29 cellular contexts compared by ENCODE assay signal in the genomic region with DNA sequence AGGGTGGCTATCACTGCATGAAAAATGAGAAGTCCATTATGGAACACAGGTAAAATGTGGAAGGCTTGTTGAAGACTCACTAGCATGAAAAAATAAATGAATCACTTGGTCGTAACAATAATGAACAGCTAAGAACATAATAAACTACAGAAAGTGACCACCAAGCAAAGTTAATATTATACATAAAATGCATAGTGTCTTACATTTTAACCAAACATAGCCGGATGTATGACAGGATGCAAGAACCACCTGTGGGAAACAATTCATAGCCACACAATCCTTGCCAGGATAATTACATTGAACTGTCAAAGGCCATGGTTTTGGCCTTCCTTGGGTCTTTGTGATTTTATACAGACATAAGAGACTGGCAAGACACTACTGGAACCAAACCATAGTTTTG.
DNase-seq lines count a peak whose midpoint lies in the region; ATAC-seq, FAIRE-seq and TF ChIP-seq lines count a peak whose summit lies in the region.
"Had no signal": no experiment of that assay in that cellular context is flagged by ENCODE, and none has a peak within 500 bp of the region (broad histone marks: within the 10 kb centered on the region; RNA-seq: fewer than 3 reads in every experiment).

No MANE protein-coding gene starts in this region.

- peak; percentile 72 for ATAC-seq in GM19438 (IDR thresholded peaks at IDR 0.05; ENCODE audit: low read depth, unreplicated experiment)
- ATAC-seq in IMR-90 (ENCODE audit: low read depth) = no peak
- no peak for ATAC-seq in naive thymus-derived CD8-positive, alpha-beta T cell
- ATAC-seq in lower lobe of right lung = no peak
- ATAC-seq: GM12878, Right ventricle myocardium inferior, SK-N-SH treated with all-trans-retinoic acid at 6 μM for 48 hours, T-helper 17 cell had no signal

- no peak overlapping the region for H3K4me2 ChIP-seq in IMR-90 (ENCODE audit: low read depth, low read length)

- intact Hi-C loops in IMR-90 (cut with micrococcal nuclease) = no loop called here
- intact Hi-C loops in lower lobe of right lung (cut with DNase I) = no loop called here

- dilution Hi-C loops in IMR-90 (cut with HindIII; ENCODE audit: low sequenced_read_pairs, unreplicated experiment) = no loop called here

- no peaks in the 10 kb centered on the region for H3K9me3 ChIP-seq in IMR-90 (ENCODE audit: control insufficient read depth, insufficient read depth, low read length)
- no peaks in the 10 kb centered on the region for H3K9me3 ChIP-seq in lower lobe of right lung
- H3K9me3 ChIP-seq in right atrium auricular region = no peaks in the 10 kb centered on the region

- H3K9ac ChIP-seq in IMR-90 (ENCODE audit: low read depth, low read length) = no peak overlapping the region

- H4K8ac ChIP-seq in IMR-90 (ENCODE audit: low read depth in 2 of 2, low read length in 2 of 2) = peak overlapping the region in 1 of 2 experiments; percentile 49; a peak in 1 of 4 replicates

- peak overlapping the region; percentile 6; the same call in 1 of the 2 replicates for H4K91ac ChIP-seq in IMR-90 (ENCODE audit: insufficient read depth, low read depth, low read length)

- H2BK20ac ChIP-seq in IMR-90 (ENCODE audit: low read depth, low read length) = peak overlapping the region; percentile 58

- no peaks in the 10 kb centered on the region for H4K20me1 ChIP-seq in IMR-90 (ENCODE audit: insufficient read depth, low read length)

- 0 out of 2 replicates have a peak overlapping the region, but pooled peaks have one; percentile 3 for H3K4ac ChIP-seq in IMR-90 (ENCODE audit: low read depth, low read length)

- no peak overlapping the region for H3K27ac Mint-ChIP-seq in naive thymus-derived CD8-positive, alpha-beta T cell
- H3K27ac Mint-ChIP-seq: CD4-positive, alpha-beta memory T cell; T-helper 17 cell had no signal

- no peak overlapping the region for H3K4me3 Mint-ChIP-seq in naive thymus-derived CD8-positive, alpha-beta T cell
- H3K4me3 Mint-ChIP-seq: CD4-positive, alpha-beta memory T cell; T-helper 17 cell had no signal

- no peak overlapping the region for H3K27ac ChIP-seq in IMR-90 (ENCODE audit: insufficient read depth, low read length)
- H3K27ac ChIP-seq in lower lobe of right lung = no peak overlapping the region
- H3K27ac ChIP-seq in right atrium auricular region = no peak overlapping the region
- H3K27ac ChIP-seq: HL-60, SJCRH30 had no signal

- H3K4me1 ChIP-seq in IMR-90 (ENCODE audit: control insufficient read depth, insufficient read depth, low read length) (peaks cover 2% of the 10 kb centered on the region; the same call in 1 of the 2 replicates), lower lobe of right lung (peaks cover 7% of the 10 kb centered on the region), right atrium auricular region (no peaks in the 10 kb centered on the region)

- H3K9me3 Mint-ChIP-seq in naive thymus-derived CD8-positive, alpha-beta T cell = peaks cover 0 to 28% (median 6%) of the 10 kb centered on the region in 9 donors

- no peak overlapping the region for H3K18ac ChIP-seq in IMR-90 (ENCODE audit: low read depth, low read length)

- DNase-seq in GM18507 (ENCODE audit: extremely low spot score, insufficient read length, low read depth) = no peak
- DNase-seq in IMR-90 = no peak
- peak; percentile 63 for DNase-seq in kidney tubule cell (ENCODE audit: low spot score)
- no peak for DNase-seq in naive thymus-derived CD8-positive, alpha-beta T cell
- no peak for DNase-seq in HPDE6-E6E7 (ENCODE audit: extremely low spot score)
- DNase-seq in lower lobe of right lung = no peak
- DNase-seq in right atrium auricular region (ENCODE audit: low spot score) = no peak
- DNase-seq: C1 segment of cervical spinal cord; CD4-positive, alpha-beta memory T cell; COR-L47; EL; GDM1; Karpas-422; NCI-H1092 treated with DMSO at 0.1 percent for 48 hours; NCI-H1436 treated with DMSO at 0.1 percent for 48 hours; NCI-H187 treated with DMSO at 0.1 percent for 48 hours; NCI-H2171 treated with DMSO at 0.1 percent for 48 hours; NCI-H345; NCI-H524; NCI-H774; SJCRH30; T-helper 17 cell had no signal

- H3K9me1 ChIP-seq in IMR-90 (ENCODE audit: insufficient read depth, low read length) = no peaks in the 10 kb centered on the region

- H2BK15ac ChIP-seq in IMR-90 (ENCODE audit: low read depth, low read length) = peak overlapping the region; percentile 44; the same call in 2 of the 3 replicates

- CTCF ChIA-PET in IMR-90 (lab: Yijun Ruan, JAX) = interaction anchor here (0.7 kb wide), 1 partner anchor 14 kb away, joined by 4 read pairs; no protein-coding TSS in a partner anchor

- no peaks in the 10 kb centered on the region for H3K79me1 ChIP-seq in IMR-90 (ENCODE audit: low read depth in 1 of 2, low read length in 2 of 2)

- no peak overlapping the region for H3K14ac ChIP-seq in IMR-90 (replicated peaks; ENCODE audit: low read depth, low read length)

- no peak overlapping the region for H4K5ac ChIP-seq in IMR-90 (ENCODE audit: low read depth, low read length)

- H3K36me3 ChIP-seq in IMR-90 (ENCODE audit: control insufficient read depth, insufficient read depth, low read length) = no peaks in the 10 kb centered on the region
- H3K36me3 ChIP-seq in lower lobe of right lung = no peaks in the 10 kb centered on the region
- H3K36me3 ChIP-seq in right atrium auricular region = no peaks in the 10 kb centered on the region
- H3K36me3 ChIP-seq: SJCRH30 had no signal

- peak overlapping the region; percentile 10; the same call in 1 of the 2 replicates for H2BK120ac ChIP-seq in IMR-90 (ENCODE audit: low read depth, low read length)

- no peak overlapping the region for H2AK9ac ChIP-seq in IMR-90 (replicated peaks; ENCODE audit: low read depth, low read length, poor library complexity)

- H2AK5ac ChIP-seq in IMR-90 (ENCODE audit: low read depth, low read length) = peak overlapping the region; percentile 23; the same call in 1 of the 2 replicates

- H3K27me3 ChIP-seq in IMR-90 (ENCODE audit: control insufficient read depth, insufficient read depth, low read length) (no peaks in the 10 kb centered on the region; the same call in 1 of the 2 replicates), lower lobe of right lung (ENCODE audit: low read depth) (no peaks in the 10 kb centered on the region), right atrium auricular region (no peaks in the 10 kb centered on the region)
- H3K27me3 ChIP-seq: SJCRH30 had no signal

- in situ Hi-C loops in IMR-90 (cut with MboI; ENCODE audit: low sequenced_read_pairs) = no loop called here

- H3K56ac ChIP-seq in IMR-90 (ENCODE audit: extremely low read depth, insufficient read depth, low read length) = no peak overlapping the region

- no TSS peak for BruUV-seq in IMR-90 (replicated peaks; lab: Mats Ljungman, UMichigan)

- H3K4me3 ChIP-seq in IMR-90 (ENCODE audit: insufficient read depth, low read depth, low read length) (no peak overlapping the region), lower lobe of right lung (no peak overlapping the region), right atrium auricular region (no peak overlapping the region)
- H3K4me3 ChIP-seq: GM12878, SJCRH30 had no signal

- no peak for TF ChIP-seq CTCF in IMR-90 (conservative IDR thresholded peaks at IDR 0.05; ENCODE audit: low read depth, low read length)
- no peak for TF ChIP-seq CTCF in lower lobe of right lung (IDR thresholded peaks at IDR 0.05)
- TF ChIP-seq CTCF in right atrium auricular region (IDR thresholded peaks at IDR 0.05) = no peak

- no peaks in the 10 kb centered on the region for H3K4me1 Mint-ChIP-seq in naive thymus-derived CD8-positive, alpha-beta T cell
- H3K4me1 Mint-ChIP-seq: CD4-positive, alpha-beta memory T cell; T-helper 17 cell had no signal

- TF ChIP-seq RAD21 in IMR-90 (IDR thresholded peaks at IDR 0.05; ENCODE audit: low read length) = no peak

- H2AFZ ChIP-seq in IMR-90 (replicated peaks; ENCODE audit: low read length, poor library complexity) = no peak overlapping the region

- FAIRE-seq in GM18507 (lab: Jason Lieb, UNC) = peak; percentile 67
- FAIRE-seq: A204.1, GM12878, H54 had no signal

- WGBS in IMR-90 (ENCODE audit: extremely low coverage in 2 of 2, insufficient read length in 1 of 2), 2 experiments = no CpG with 5 or more reads among the region's 2 CpGs

- H3K23ac ChIP-seq in IMR-90 (ENCODE audit: low read depth, low read length) = no peak overlapping the region

- H3K27me3 Mint-ChIP-seq in naive thymus-derived CD8-positive, alpha-beta T cell = no peaks in the 10 kb centered on the region
- H3K27me3 Mint-ChIP-seq: CD4-positive, alpha-beta memory T cell; T-helper 17 cell had no signal

- peaks cover 0 to 17% (median 0%) of the 10 kb centered on the region in 3 donors for H3K36me3 Mint-ChIP-seq in naive thymus-derived CD8-positive, alpha-beta T cell

- POLR2A ChIA-PET in IMR-90 (lab: Charles Lee; ENCODE audit: unreplicated experiment) = no interaction called here
- POLR2A ChIA-PET in naive thymus-derived CD8-positive, alpha-beta T cell (lab: Charles Lee) = no interaction called here

- no peak for TF ChIP-seq POLR2A in IMR-90 (IDR thresholded peaks at IDR 0.05; ENCODE audit: low read depth, low read length)

- no peak overlapping the region for H2BK5ac ChIP-seq in IMR-90 (ENCODE audit: low read depth, low read length, poor library complexity, severe bottlenecking)

TF ChIP-seq in IMR-90, 13 proteins besides CTCF, POLR2A, EP300 and RAD21:
- no peak for TF ChIP-seq MAZ (IDR thresholded peaks at IDR 0.05; ENCODE audit: borderline replicate concordance, low read depth, low read length)
- TF ChIP-seq CEBPB (IDR thresholded peaks at IDR 0.05; ENCODE audit: low read depth, low read length) = no peak
